Comparison of ENCODE assay signal across 26 cellular contexts in the genomic region with DNA sequence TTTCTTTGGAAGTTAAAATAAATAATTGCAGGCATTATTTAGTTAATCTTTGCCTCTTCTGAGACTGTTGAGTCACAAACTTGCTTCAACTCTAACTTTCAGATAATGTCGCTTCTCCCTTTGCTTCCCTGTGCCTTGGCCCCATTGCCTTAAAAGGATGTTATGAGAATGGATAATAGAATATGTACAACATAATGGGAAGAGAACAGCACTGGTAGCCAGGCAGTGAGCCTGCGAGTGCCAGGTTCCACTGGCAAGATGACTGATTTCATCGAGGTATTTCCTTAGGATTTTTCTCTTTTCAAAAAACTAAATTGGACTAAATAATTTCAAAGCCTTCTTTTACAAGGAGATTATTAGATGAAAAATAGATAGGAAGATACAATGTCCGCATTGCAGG.
"Had no signal": no experiment of that assay in that cellular context is flagged by ENCODE, and none has a peak within 500 bp of the region (broad histone marks: within the 10 kb centered on the region; RNA-seq: fewer than 3 reads in every experiment).

No MANE protein-coding gene starts in this region.

- H3K9me3 ChIP-seq: MG63 had no signal

- ATAC-seq: activated T-helper 17 cell treated with anti-CD3 and anti-CD28 coated beads, Interleukin-2, amount 50 U/mL, for 72 hours; Right ventricle myocardium inferior; T-cell had no signal

- H3K27me3 ChIP-seq: MG63 had no signal

- H3K4me1 Mint-ChIP-seq: activated B cell treated with CpG ODN at 0.5 μM for 24 hours; activated CD4-positive, alpha-beta T cell treated with anti-CD3 and anti-CD28 coated beads, Interleukin-2, amount 10 ng/mL, durations not matched to agents 24 days and 14 days; activated T-helper 17 cell treated with anti-CD3 and anti-CD28 coated beads, Interleukin-2, amount 50 U/mL, for 72 hours had no signal

- H3K4me3 Mint-ChIP-seq: activated B cell treated with CpG ODN at 0.5 μM for 24 hours; activated CD4-positive, alpha-beta memory T cell treated with anti-CD3 and anti-CD28 coated beads for 36 hours; activated CD4-positive, alpha-beta T cell treated with anti-CD3 and anti-CD28 coated beads, Interleukin-2, amount 10 ng/mL, durations not matched to agents 24 days and 14 days; activated naive CD4-positive, alpha-beta T cell treated with anti-CD3 and anti-CD28 coated beads for 36 hours; activated naive CD8-positive, alpha-beta T cell; activated T-helper 17 cell treated with anti-CD3 and anti-CD28 coated beads, Interleukin-2, amount 50 U/mL, for 72 hours; T-cell had no signal

- H3K36me3 Mint-ChIP-seq: activated CD4-positive, alpha-beta memory T cell treated with anti-CD3 and anti-CD28 coated beads for 36 hours; activated naive CD8-positive, alpha-beta T cell; T-cell had no signal

- DNase-seq: activated B cell treated with CpG ODN at 0.5 μM for 24 hours; activated CD4-positive, alpha-beta memory T cell treated with anti-CD3 and anti-CD28 coated beads for 36 hours; activated CD4-positive, alpha-beta T cell treated with anti-CD3 and anti-CD28 coated beads for 1 hour; activated CD4-positive, alpha-beta T cell treated with anti-CD3 and anti-CD28 coated beads, Interleukin-2, amount 10 ng/mL, durations not matched to agents 24 days and 14 days; activated gamma-delta T cell; activated naive CD4-positive, alpha-beta T cell treated with anti-CD3 and anti-CD28 coated beads for 36 hours; activated T-cell treated with anti-CD3 and anti-CD28 coated beads for 4 hours; activated T-cell treated with anti-CD3 and anti-CD28 coated beads, Interleukin-2, amount 50 U/mL, for 48 hours; amygdala; MG63; MV-4-11; NCI-H1092 treated with DMSO at 0.1 percent for 48 hours; NCI-H1417 treated with DMSO at 0.1 percent for 48 hours; NCI-H1694; NCI-H2029; NCI-H446 treated with DMSO at 0.1 percent for 48 hours; NCI-H526 treated with DMSO at 0.1 percent for 48 hours; NCI-H82; RPMI8226; T-cell; T-helper 2 cell; T1000 had no signal

- H3K27ac Mint-ChIP-seq: activated B cell treated with CpG ODN at 0.5 μM for 24 hours; activated CD4-positive, alpha-beta memory T cell treated with anti-CD3 and anti-CD28 coated beads for 36 hours; activated CD4-positive, alpha-beta T cell treated with anti-CD3 and anti-CD28 coated beads, Interleukin-2, amount 10 ng/mL, durations not matched to agents 24 days and 14 days; activated naive CD4-positive, alpha-beta T cell treated with anti-CD3 and anti-CD28 coated beads for 36 hours; activated naive CD8-positive, alpha-beta T cell; activated T-helper 17 cell treated with anti-CD3 and anti-CD28 coated beads, Interleukin-2, amount 50 U/mL, for 72 hours; T-cell had no signal

- H3K36me3 ChIP-seq: MG63 had no signal

- H3K27ac ChIP-seq: SK-N-MC had no signal

- H3K4me3 ChIP-seq: MG63, SK-N-MC had no signal

- H3K9me3 Mint-ChIP-seq: activated B cell treated with CpG ODN at 0.5 μM for 24 hours; activated CD4-positive, alpha-beta memory T cell treated with anti-CD3 and anti-CD28 coated beads for 36 hours; activated CD4-positive, alpha-beta T cell treated with anti-CD3 and anti-CD28 coated beads, Interleukin-2, amount 10 ng/mL, durations not matched to agents 24 days and 14 days; activated naive CD4-positive, alpha-beta T cell treated with anti-CD3 and anti-CD28 coated beads for 36 hours; activated T-helper 17 cell treated with anti-CD3 and anti-CD28 coated beads, Interleukin-2, amount 50 U/mL, for 72 hours; T-cell had no signal
